ENCODE assay signal across 1 cellular context in genomic region chr10:34814228-34815173, GRCh38.
TF ChIP-seq lines count a peak whose summit lies in the region.

No MANE protein-coding gene starts in this region.

TF ChIP-seq in HepG2, 621 proteins besides CTCF, POLR2A, EP300 and RAD21 (continued from another document and continues in another):
- TF ChIP-seq FOXP4 (CRISPR knock-in tag; IDR thresholded peaks at IDR 0.05) (no peak), ZNF766 (CRISPR knock-in tag; IDR thresholded peaks at IDR 0.05; ENCODE audit: borderline replicate concordance) (no peak), THRA (CRISPR knock-in tag; IDR thresholded peaks at IDR 0.05; ENCODE audit: borderline replicate concordance) (no peak), BHLHE40 (IDR thresholded peaks at IDR 0.05; ENCODE audit: low read length) (no peak), SOX6 (IDR thresholded peaks at IDR 0.05) (no peak), SOX6 (CRISPR knock-in tag; IDR thresholded peaks at IDR 0.05) (no peak), ERF (CRISPR knock-in tag; IDR thresholded peaks at IDR 0.05) (no peak), ZNF747 (CRISPR knock-in tag; IDR thresholded peaks at IDR 0.05; ENCODE audit: borderline replicate concordance) (no peak), ZNF780A (CRISPR knock-in tag; IDR thresholded peaks at IDR 0.05) (no peak), ZNF367 (CRISPR knock-in tag; IDR thresholded peaks at IDR 0.05; ENCODE audit: borderline replicate concordance) (no peak), ZKSCAN1 (IDR thresholded peaks at IDR 0.05; ENCODE audit: low read length) (no peak), KIAA2018 (CRISPR knock-in tag; IDR thresholded peaks at IDR 0.05; ENCODE audit: borderline replicate concordance) (no peak), NFATC3 (CRISPR knock-in tag; IDR thresholded peaks at IDR 0.05) (no peak), KAT7 (CRISPR knock-in tag; IDR thresholded peaks at IDR 0.05; ENCODE audit: borderline replicate concordance) (no peak), CENPT (CRISPR knock-in tag; IDR thresholded peaks at IDR 0.05; ENCODE audit: low read depth) (no peak), THYN1 (CRISPR knock-in tag; IDR thresholded peaks at IDR 0.05; ENCODE audit: borderline replicate concordance, low read depth) (no peak), CSRNP2 (CRISPR knock-in tag; conservative IDR thresholded peaks at IDR 0.05; ENCODE audit: low read depth) (0 out of 2 replicates have a peak, but pooled peaks have one; percentile 13), AKAP8 (CRISPR knock-in tag; IDR thresholded peaks at IDR 0.05) (0 out of 2 replicates have a peak, but pooled peaks have one; percentile 52), GMEB2 (CRISPR knock-in tag; IDR thresholded peaks at IDR 0.05; ENCODE audit: low read depth) (no peak), ZNF569 (CRISPR knock-in tag; IDR thresholded peaks at IDR 0.05; ENCODE audit: borderline replicate concordance) (no peak), USF2 (IDR thresholded peaks at IDR 0.05; ENCODE audit: low read depth, low read length) (no peak), USF2 (CRISPR knock-in tag; IDR thresholded peaks at IDR 0.05; ENCODE audit: borderline replicate concordance) (no peak), ZNF160 (CRISPR knock-in tag; IDR thresholded peaks at IDR 0.05) (no peak), CERS6 (CRISPR knock-in tag; IDR thresholded peaks at IDR 0.05) (no peak), TBX3 (IDR thresholded peaks at IDR 0.05; ENCODE audit: borderline replicate concordance) (no peak), SALL1 (CRISPR knock-in tag; IDR thresholded peaks at IDR 0.05) (no peak; the same call in 1 of the 2 replicates), U2AF2 (IDR thresholded peaks at IDR 0.05; ENCODE audit: low read depth, low read length) (no peak), ZNF607 (CRISPR knock-in tag; IDR thresholded peaks at IDR 0.05; ENCODE audit: borderline replicate concordance) (no peak), RARG (CRISPR knock-in tag; IDR thresholded peaks at IDR 0.05; ENCODE audit: low read depth) (no peak), KLF16 (CRISPR knock-in tag; IDR thresholded peaks at IDR 0.05) (no peak), ZNF30 (CRISPR knock-in tag; IDR thresholded peaks at IDR 0.05) (no peak), ZNF10 (CRISPR knock-in tag; IDR thresholded peaks at IDR 0.05; ENCODE audit: borderline replicate concordance, low read depth) (no peak), ZIK1 (CRISPR knock-in tag; IDR thresholded peaks at IDR 0.05; ENCODE audit: borderline replicate concordance, low read depth) (no peak), MXI1 (IDR thresholded peaks at IDR 0.05; ENCODE audit: borderline replicate concordance, low read depth, low read length) (0 out of 3 replicates have a peak, but pooled peaks have one; percentile 11), ZFYVE20 (CRISPR knock-in tag; IDR thresholded peaks at IDR 0.05; ENCODE audit: borderline replicate concordance, low read depth) (no peak), MTF2 (CRISPR knock-in tag; IDR thresholded peaks at IDR 0.05; ENCODE audit: borderline replicate concordance) (no peak), ZNF264 (CRISPR knock-in tag; IDR thresholded peaks at IDR 0.05) (no peak), AKNA (CRISPR knock-in tag; IDR thresholded peaks at IDR 0.05; ENCODE audit: borderline replicate concordance) (no peak)
